7 cellular contexts compared by ENCODE assay signal in the genomic region with DNA sequence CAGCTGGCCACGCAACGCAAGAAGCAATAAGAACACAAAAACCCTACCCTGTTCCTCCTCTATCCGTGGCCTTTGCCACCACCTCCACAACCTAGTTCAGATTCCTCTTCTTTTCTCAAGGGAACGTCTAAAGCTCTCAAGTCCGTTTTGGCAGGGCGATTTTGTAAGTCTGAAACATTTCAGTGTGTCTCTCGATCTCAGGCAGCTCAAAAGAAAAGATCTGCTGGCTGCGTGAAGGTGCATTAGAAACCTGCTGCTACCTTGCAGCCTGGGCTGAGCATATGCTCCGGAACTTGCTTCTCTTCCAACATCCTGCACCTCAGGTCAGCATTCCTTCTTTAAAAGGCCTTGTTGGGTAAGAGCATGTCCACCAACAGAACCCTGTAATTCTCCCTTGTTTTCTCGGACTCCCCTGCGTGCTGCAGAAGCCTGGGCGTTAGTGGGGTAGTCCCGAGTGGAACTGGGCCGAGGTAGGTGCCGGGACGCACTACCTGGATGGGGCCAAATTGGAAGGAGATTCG. TPM values are rescaled to one million over a fixed set of nuclear protein-coding genes. Genes with fewer than 3 reads are reported as not detected.
DNase-seq lines count a peak whose midpoint lies in the region; TF ChIP-seq lines count a peak whose summit lies in the region.

No MANE protein-coding gene starts in this region.

- H3K36me3 ChIP-seq in OCI-LY3 (replicated peaks; ENCODE audit: low read depth, low read length), result no peaks in the 10 kb centered on the region

- H3K79me2 ChIP-seq in OCI-LY3 (ENCODE audit: low read length), result no peaks in the 10 kb centered on the region

- H3K4me3 ChIP-seq in OCI-LY3 (ENCODE audit: low read length), result peak overlapping the region; percentile 93
- H3K4me3 ChIP-seq in epithelial cell of proximal tubule (ENCODE audit: low read depth, low read length), result peak overlapping the region; percentile 79

- H3K9me3 ChIP-seq in OCI-LY3 (ENCODE audit: insufficient read depth, low read length), result no peaks in the 10 kb centered on the region

- H3K36me3 Mint-ChIP-seq in osteocyte (ENCODE audit: unreplicated experiment), result no peaks in the 10 kb centered on the region

- no peaks in the 10 kb centered on the region for H3K27me3 Mint-ChIP-seq in osteocyte (ENCODE audit: unreplicated experiment)

- no peak overlapping the region for H3K27ac ChIP-seq in OCI-LY3 (ENCODE audit: low read length)

- peaks cover 16% of the 10 kb centered on the region; the same call in 1 of the 2 replicates for H4K20me1 ChIP-seq in OCI-LY3 (ENCODE audit: insufficient read depth, low read length)

- peak; percentile 12 for DNase-seq in GM20000 (ENCODE audit: low spot score)
- DNase-seq in epithelial cell of proximal tubule (ENCODE audit: low read depth), result no peak
- no peak for DNase-seq in osteocyte (ENCODE audit: extremely low spot score, unreplicated experiment)
- DNase-seq in AG08396 (ENCODE audit: low spot score), result no peak
- no peak for DNase-seq in occipital lobe (lab: John Stamatoyannopoulos, UW)
- no peak for DNase-seq in NCI-H345 treated with DMSO at 0.1 percent for 48 hours (lab: John Stamatoyannopoulos, UW; ENCODE audit: unreplicated experiment)

- H3K27ac Mint-ChIP-seq in osteocyte (ENCODE audit: unreplicated experiment), result peak overlapping the region; percentile 77

- H3K4me1 Mint-ChIP-seq in osteocyte (ENCODE audit: unreplicated experiment), result peaks cover 51% of the 10 kb centered on the region

- no peak for TF ChIP-seq CTCF in GM20000 (IDR thresholded peaks at IDR 0.05; ENCODE audit: extremely low read depth, missing control alignments)
- TF ChIP-seq CTCF in OCI-LY3 (IDR thresholded peaks at IDR 0.05; ENCODE audit: low read depth, low read length), result no peak
- no peak for TF ChIP-seq CTCF in epithelial cell of proximal tubule (conservative IDR thresholded peaks at IDR 0.05; ENCODE audit: low read depth, low read length)
- no peak for TF ChIP-seq CTCF in osteocyte (IDR thresholded peaks at IDR 0.05)

- no peaks in the 10 kb centered on the region for H3K9me3 Mint-ChIP-seq in osteocyte (ENCODE audit: unreplicated experiment)

- peak overlapping the region; percentile 47; the same call in 1 of the 2 replicates for H2AFZ ChIP-seq in OCI-LY3 (ENCODE audit: low read depth, low read length)

- H3K4me1 ChIP-seq in OCI-LY3 (ENCODE audit: low read length), result peaks cover 38% of the 10 kb centered on the region

- peak overlapping the region; percentile 94 for H3K4me2 ChIP-seq in OCI-LY3 (ENCODE audit: low read length)

- peak overlapping the region; percentile 84 for H3K4me3 Mint-ChIP-seq in osteocyte (ENCODE audit: unreplicated experiment)

- peak overlapping the region; percentile 66 for H3K9ac ChIP-seq in OCI-LY3 (ENCODE audit: low read length)

- H3K27me3 ChIP-seq in OCI-LY3 (ENCODE audit: low read depth, low read length), result peaks cover 39% of the 10 kb centered on the region

RNA-seq across cellular contexts. Expression of a gene that starts 1.5 kb away (rescaled TPM):
- total RNA-seq in epithelial cell of proximal tubule (62.7 and 64.2 TPM in 2 replicates), osteocyte (59.5 and 61.9 TPM in 2 replicates), occipital lobe (19.0 TPM)

RNA-seq across cellular contexts. Expression of a gene that starts 35.4 kb away (rescaled TPM):
- total RNA-seq in epithelial cell of proximal tubule (23.5 and 35.0 TPM in 2 replicates), osteocyte (20.3 and 21.8 TPM in 2 replicates), occipital lobe (283 TPM)
